9 cellular contexts compared by ENCODE assay signal in the genomic region with DNA sequence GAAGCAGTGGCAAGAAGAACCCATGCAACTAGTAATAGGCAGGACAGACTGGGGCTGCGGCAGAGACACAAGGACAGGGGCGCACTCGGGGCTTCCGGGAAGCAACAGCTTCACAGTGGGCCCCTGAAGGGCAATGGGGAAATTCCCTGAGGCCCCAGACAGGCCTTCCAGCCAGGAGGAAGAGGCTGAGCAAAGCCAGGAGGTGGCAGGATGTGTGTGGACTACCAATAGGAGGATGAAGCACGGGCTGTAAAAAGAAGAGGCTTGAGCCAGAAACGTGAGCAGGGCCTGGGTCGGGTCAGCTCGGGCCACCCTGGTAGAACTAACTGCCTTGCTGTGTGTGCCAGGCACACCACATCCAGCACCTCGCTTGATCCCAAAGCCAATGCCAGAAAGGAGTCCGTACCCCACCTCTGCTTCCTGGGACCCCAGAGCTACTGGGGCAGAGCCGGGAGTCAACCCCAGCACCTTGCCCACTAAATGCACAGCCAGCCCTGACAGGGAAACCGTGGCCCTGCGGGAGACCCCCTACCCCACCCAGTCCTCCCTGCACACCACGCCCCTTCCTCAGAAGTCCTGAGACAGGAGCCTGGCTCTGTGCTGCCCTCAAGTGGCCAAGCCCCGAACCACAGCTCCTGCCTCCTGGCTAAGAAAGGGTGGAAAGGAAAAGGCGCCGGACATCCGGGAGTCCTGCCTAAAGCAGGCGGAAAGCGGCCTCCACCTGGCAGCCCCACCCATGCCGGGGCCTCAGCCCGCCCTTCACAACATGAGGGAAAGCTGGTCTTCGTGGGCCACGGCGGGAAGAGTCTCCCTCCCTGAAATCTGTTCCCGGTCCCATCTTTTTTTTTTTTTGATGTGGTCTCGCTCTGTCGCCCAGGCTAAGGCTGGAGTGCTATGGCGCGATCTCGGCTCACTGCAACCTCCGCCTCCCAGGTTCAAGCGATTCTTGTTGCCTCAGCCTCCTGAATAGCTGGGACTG. TPM values are rescaled to one million over a fixed set of nuclear protein-coding genes. Genes with fewer than 3 reads are reported as not detected.
DNase-seq lines count a peak whose midpoint lies in the region; ATAC-seq and TF ChIP-seq lines count a peak whose summit lies in the region.
"Had no signal": no experiment of that assay in that cellular context is flagged by ENCODE, and none has a peak within 500 bp of the region (broad histone marks: within the 10 kb centered on the region; RNA-seq: fewer than 3 reads in every experiment).

No MANE protein-coding gene starts in this region.

- no TSS peak for BruUV-seq in PC-3 (replicated peaks; lab: Mats Ljungman, UMichigan)

- H3K27ac Mint-ChIP-seq in natural killer cell: peak overlapping the region in 1 of 2 donors; percentile 52
- H3K27ac Mint-ChIP-seq in stimulated activated memory B cell treated with anti-CD40 and anti-IgM and Interleukin-4, amounts not matched to agents 10 μg/mL and 1 μg/mL and 100 μg/mL, for 72 hours: peak overlapping the region; percentile 36

- peak; percentile 6 to 78 (median 54) for DNase-seq in C1 segment of cervical spinal cord (lab: John Stamatoyannopoulos, UW)
- DNase-seq in KBM-7: peak; percentile 94
- peak; percentile 93 for DNase-seq in PC-3
- peak; percentile 65 for DNase-seq in activated T-cell treated with anti-CD3 and anti-CD28 coated beads, Interleukin-2, amount 50 U/mL, for 4 hours
- peak; percentile 69 for DNase-seq in fibroblast of gingiva (ENCODE audit: low read depth)
- DNase-seq in natural killer cell: peak; percentile 64

- H3F3A ChIP-seq in PC-3 (ENCODE audit: low read length, unreplicated experiment): no peaks in the 10 kb centered on the region

- no peaks in the 10 kb centered on the region for H3K36me3 ChIP-seq in PC-3 (ENCODE audit: low read depth, low read length)

- intact Hi-C loops in PC-3 (cut with micrococcal nuclease): loop anchor here (2.0 to 5.0 kb wide), 2 partner anchors 59 to 104 kb away; a partner anchor contains a TSS
- intact Hi-C loops in natural killer cell (cut with micrococcal nuclease): loop anchor here (1.0 kb wide), 1 partner anchor 107 kb away; no protein-coding TSS in a partner anchor

- H3K4me1 Mint-ChIP-seq in activated T-cell treated with anti-CD3 and anti-CD28 coated beads, Interleukin-2, amount 50 U/mL, for 4 hours (ENCODE audit: low read depth): peaks cover 13% of the 10 kb centered on the region
- H3K4me1 Mint-ChIP-seq in natural killer cell: peaks cover 11 to 32% of the 10 kb centered on the region in 2 donors
- H3K4me1 Mint-ChIP-seq in stimulated activated memory B cell treated with anti-CD40 and anti-IgM and Interleukin-4, amounts not matched to agents 10 μg/mL and 1 μg/mL and 100 μg/mL, for 72 hours: peaks cover 26% of the 10 kb centered on the region

- 0 out of 2 replicates have a peak, but pooled peaks cover 4% of the 10 kb centered on the region for H3K4me1 ChIP-seq in PC-3 (ENCODE audit: insufficient read depth, low read length)

- H3K27ac ChIP-seq in PC-3 (ENCODE audit: low read length): no peak overlapping the region

- peak overlapping the region; percentile 42 for H3K4me2 ChIP-seq in PC-3 (ENCODE audit: low read length)

- CTCF ChIA-PET in PC-3 (lab: Charles Lee): interaction anchor here (0.5 to 0.7 kb wide), 5 partner anchors 40 to 127 kb away, joined by 3 to 4 read pairs (median 3); no protein-coding TSS in a partner anchor

- ATAC-seq in GM19372 (IDR thresholded peaks at IDR 0.05; ENCODE audit: low read depth, unreplicated experiment): peak; percentile 50
- peak; percentile 87 for ATAC-seq in PC-3
- ATAC-seq in activated T-cell treated with anti-CD3 and anti-CD28 coated beads, Interleukin-2, amount 50 U/mL, for 4 hours: peak; percentile 78 to 81
- ATAC-seq in natural killer cell: peak; percentile 72 to 84 (median 83)
- ATAC-seq in stimulated activated memory B cell treated with anti-CD40 and anti-IgM and Interleukin-4, amounts not matched to agents 10 μg/mL and 1 μg/mL and 100 μg/mL, for 72 hours: peak; percentile 56

- no peaks in the 10 kb centered on the region for H3K79me2 ChIP-seq in PC-3 (ENCODE audit: low read length)

- H3K9me3 Mint-ChIP-seq in activated T-cell treated with anti-CD3 and anti-CD28 coated beads, Interleukin-2, amount 50 U/mL, for 4 hours: no peaks in the 10 kb centered on the region
- H3K9me3 Mint-ChIP-seq in natural killer cell: no peaks in the 10 kb centered on the region
- no peaks in the 10 kb centered on the region for H3K9me3 Mint-ChIP-seq in stimulated activated memory B cell treated with anti-CD40 and anti-IgM and Interleukin-4, amounts not matched to agents 10 μg/mL and 1 μg/mL and 100 μg/mL, for 72 hours

- no peaks in the 10 kb centered on the region for H3K9me2 ChIP-seq in PC-3 (replicated peaks; ENCODE audit: low read length)

- in situ Hi-C loops in KBM-7 (cut with MboI; ENCODE audit: low pct_unique_long_range_greater_than_20kb, low sequenced_read_pairs): no loop called here

- H3K27me3 Mint-ChIP-seq in activated T-cell treated with anti-CD3 and anti-CD28 coated beads, Interleukin-2, amount 50 U/mL, for 4 hours (ENCODE audit: low read depth): no peaks in the 10 kb centered on the region
- H3K27me3 Mint-ChIP-seq in natural killer cell (ENCODE audit: low read depth in 2 of 2): peaks cover 0 to 4% of the 10 kb centered on the region in 2 donors
- H3K27me3 Mint-ChIP-seq in stimulated activated memory B cell treated with anti-CD40 and anti-IgM and Interleukin-4, amounts not matched to agents 10 μg/mL and 1 μg/mL and 100 μg/mL, for 72 hours: peaks cover 17% of the 10 kb centered on the region

- POLR2A ChIA-PET in PC-3 (lab: Charles Lee; ENCODE audit: unreplicated experiment): interaction anchor here (0.5 to 0.6 kb wide), 3 partner anchors 13 to 285 kb away, joined by 3 to 4 read pairs (median 4); no protein-coding TSS in a partner anchor

- H2AFZ ChIP-seq in PC-3 (ENCODE audit: low read length): peak overlapping the region; percentile 82

- H3K9ac ChIP-seq in PC-3 (ENCODE audit: low read length): 0 out of 2 replicates have a peak overlapping the region, but pooled peaks have one; percentile 34

- TF ChIP-seq CTCF in PC-3 (conservative IDR thresholded peaks at IDR 0.05; ENCODE audit: low read depth, low read length): peak; percentile 89
- peak; percentile 83 for TF ChIP-seq CTCF in natural killer cell (IDR thresholded peaks at IDR 0.05)

- no peak overlapping the region for H3K4me3 ChIP-seq in PC-3 (ENCODE audit: low read length)

- no peaks in the 10 kb centered on the region for H3K27me3 ChIP-seq in PC-3 (ENCODE audit: low read length)

- H3K4me3 Mint-ChIP-seq in activated T-cell treated with anti-CD3 and anti-CD28 coated beads, Interleukin-2, amount 50 U/mL, for 4 hours: peak overlapping the region; percentile 71
- H3K4me3 Mint-ChIP-seq in natural killer cell: peak overlapping the region; percentile 82
- H3K4me3 Mint-ChIP-seq in stimulated activated memory B cell treated with anti-CD40 and anti-IgM and Interleukin-4, amounts not matched to agents 10 μg/mL and 1 μg/mL and 100 μg/mL, for 72 hours: peak overlapping the region; percentile 68

- H4K20me1 ChIP-seq in PC-3 (ENCODE audit: low read length): no peaks in the 10 kb centered on the region

- H3K9me3 ChIP-seq in PC-3 (ENCODE audit: low read length): no peaks in the 10 kb centered on the region

- no peaks in the 10 kb centered on the region for H3K36me3 Mint-ChIP-seq in activated T-cell treated with anti-CD3 and anti-CD28 coated beads, Interleukin-2, amount 50 U/mL, for 4 hours (ENCODE audit: insufficient read depth)
- H3K36me3 Mint-ChIP-seq in natural killer cell: no peaks in the 10 kb centered on the region
- H3K36me3 Mint-ChIP-seq in stimulated activated memory B cell treated with anti-CD40 and anti-IgM and Interleukin-4, amounts not matched to agents 10 μg/mL and 1 μg/mL and 100 μg/mL, for 72 hours: no peaks in the 10 kb centered on the region

RNA-seq across cellular contexts. Expression of a gene that starts 33.7 kb away (rescaled TPM):
- total RNA-seq in PC-3 (2014; rRNA removed) (11.1 and 12.3 TPM in 2 replicates), natural killer cell (under 1 TPM in 1 of 3 donors, not detected in 2; 0.38 TPM)
- under 1 TPM; 0.29 to 0.98 (median 0.38) TPM for total RNA-seq in activated T-cell treated with anti-CD3 and anti-CD28 coated beads, Interleukin-2, amount 50 U/mL, for 4 hours
- total RNA-seq: T-helper 2 cell treated with Interferon-gamma antibody and Interleukin-4, amounts not matched to agents 100 ng/mL and 5 ng/mL, for 36 hours had no signal
